Comparison of ENCODE assay signal across 1 cellular context in genomic region chr6:157732416-157733161, GRCh38.
A peak's percentile ranks its signal among the peaks of the same experiment; 100 is the strongest.
TF ChIP-seq lines count a peak whose summit lies in the region.

No MANE protein-coding gene starts in this region.

TF ChIP-seq in HepG2, 621 proteins besides CTCF, POLR2A, EP300 and RAD21 (continued from another document and continues in another):
- TF ChIP-seq ZBTB26 (CRISPR knock-in tag; IDR thresholded peaks at IDR 0.05; ENCODE audit: borderline replicate concordance) (no peak), HOXA3 (CRISPR knock-in tag; IDR thresholded peaks at IDR 0.05) (peak; percentile 36; the same call in 1 of the 2 replicates), ETV5 (CRISPR knock-in tag; IDR thresholded peaks at IDR 0.05; ENCODE audit: borderline replicate concordance) (peak; percentile 45; the same call in 1 of the 2 replicates), HOXA5 (CRISPR knock-in tag; IDR thresholded peaks at IDR 0.05) (0 out of 2 replicates have a peak, but pooled peaks have one; percentile 38), MAFF (IDR thresholded peaks at IDR 0.05; ENCODE audit: low read depth, low read length) (peak; percentile 60), NFE2L1 (CRISPR knock-in tag; IDR thresholded peaks at IDR 0.05; ENCODE audit: borderline replicate concordance) (no peak), FOXJ3 (CRISPR knock-in tag; IDR thresholded peaks at IDR 0.05; ENCODE audit: borderline replicate concordance) (peak; percentile 91), ARHGAP35 (CRISPR knock-in tag; IDR thresholded peaks at IDR 0.05; ENCODE audit: borderline replicate concordance) (no peak), STAT6 (CRISPR knock-in tag; IDR thresholded peaks at IDR 0.05; ENCODE audit: borderline replicate concordance) (0 out of 2 replicates have a peak, but pooled peaks have one; percentile 30), CBX5 (CRISPR knock-in tag; IDR thresholded peaks at IDR 0.05; ENCODE audit: borderline replicate concordance) (peak; percentile 70; the same call in 1 of the 2 replicates), IKZF4 (CRISPR knock-in tag; IDR thresholded peaks at IDR 0.05; ENCODE audit: borderline replicate concordance, low read depth, not compliant biosample characterization) (no peak), ZNF446 (CRISPR knock-in tag; IDR thresholded peaks at IDR 0.05) (no peak), FOXK2 (IDR thresholded peaks at IDR 0.05) (peak; percentile 38; the same call in 1 of the 2 replicates), ZSCAN25 (CRISPR knock-in tag; IDR thresholded peaks at IDR 0.05) (no peak), HBP1 (CRISPR knock-in tag; IDR thresholded peaks at IDR 0.05; ENCODE audit: low read depth) (0 out of 2 replicates have a peak, but pooled peaks have one; percentile 31), ZBTB4 (CRISPR knock-in tag; IDR thresholded peaks at IDR 0.05; ENCODE audit: borderline replicate concordance) (no peak), ATF7 (IDR thresholded peaks at IDR 0.05) (peak; percentile 6; the same call in 1 of the 2 replicates), ATF7 (CRISPR knock-in tag; IDR thresholded peaks at IDR 0.05) (no peak), TBL1XR1 (IDR thresholded peaks at IDR 0.05; ENCODE audit: borderline replicate concordance, low read length, partially characterized antibody) (no peak), GLMP (CRISPR knock-in tag; IDR thresholded peaks at IDR 0.05; ENCODE audit: borderline replicate concordance) (no peak), ZNF746 (CRISPR knock-in tag; IDR thresholded peaks at IDR 0.05) (no peak), AHDC1 (CRISPR knock-in tag; IDR thresholded peaks at IDR 0.05; ENCODE audit: borderline replicate concordance) (peak; percentile 85; the same call in 1 of the 2 replicates), ZNF580 (CRISPR knock-in tag; IDR thresholded peaks at IDR 0.05; ENCODE audit: borderline replicate concordance, low read depth) (0 out of 2 replicates have a peak, but pooled peaks have one; percentile 17), ZMYM2 (CRISPR knock-in tag; IDR thresholded peaks at IDR 0.05) (peak; percentile 69), ZFX (CRISPR knock-in tag; IDR thresholded peaks at IDR 0.05; ENCODE audit: low read depth) (peak; percentile 23; the same call in 1 of the 2 replicates), RCOR2 (CRISPR knock-in tag; IDR thresholded peaks at IDR 0.05) (peak; percentile 52; the same call in 1 of the 2 replicates)
- TF ChIP-seq, protein P1, sequence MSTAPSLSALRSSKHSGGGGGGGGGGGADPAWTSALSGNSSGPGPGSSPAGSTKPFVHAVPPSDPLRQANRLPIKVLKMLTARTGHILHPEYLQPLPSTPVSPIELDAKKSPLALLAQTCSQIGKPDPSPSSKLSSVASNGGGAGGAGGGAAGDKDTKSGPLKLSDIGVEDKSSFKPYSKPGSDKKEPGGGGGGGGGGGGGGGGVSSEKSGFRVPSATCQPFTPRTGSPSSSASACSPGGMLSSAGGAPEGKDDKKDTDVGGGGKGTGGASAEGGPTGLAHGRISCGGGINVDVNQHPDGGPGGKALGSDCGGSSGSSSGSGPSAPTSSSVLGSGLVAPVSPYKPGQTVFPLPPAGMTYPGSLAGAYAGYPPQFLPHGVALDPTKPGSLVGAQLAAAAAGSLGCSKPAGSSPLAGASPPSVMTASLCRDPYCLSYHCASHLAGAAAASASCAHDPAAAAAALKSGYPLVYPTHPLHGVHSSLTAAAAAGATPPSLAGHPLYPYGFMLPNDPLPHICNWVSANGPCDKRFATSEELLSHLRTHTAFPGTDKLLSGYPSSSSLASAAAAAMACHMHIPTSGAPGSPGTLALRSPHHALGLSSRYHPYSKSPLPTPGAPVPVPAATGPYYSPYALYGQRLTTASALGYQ (CRISPR knock-in tag; IDR thresholded peaks at IDR 0.05): 0 out of 2 replicates have a peak, but pooled peaks have one; percentile 21
- TF ChIP-seq, protein P2, sequence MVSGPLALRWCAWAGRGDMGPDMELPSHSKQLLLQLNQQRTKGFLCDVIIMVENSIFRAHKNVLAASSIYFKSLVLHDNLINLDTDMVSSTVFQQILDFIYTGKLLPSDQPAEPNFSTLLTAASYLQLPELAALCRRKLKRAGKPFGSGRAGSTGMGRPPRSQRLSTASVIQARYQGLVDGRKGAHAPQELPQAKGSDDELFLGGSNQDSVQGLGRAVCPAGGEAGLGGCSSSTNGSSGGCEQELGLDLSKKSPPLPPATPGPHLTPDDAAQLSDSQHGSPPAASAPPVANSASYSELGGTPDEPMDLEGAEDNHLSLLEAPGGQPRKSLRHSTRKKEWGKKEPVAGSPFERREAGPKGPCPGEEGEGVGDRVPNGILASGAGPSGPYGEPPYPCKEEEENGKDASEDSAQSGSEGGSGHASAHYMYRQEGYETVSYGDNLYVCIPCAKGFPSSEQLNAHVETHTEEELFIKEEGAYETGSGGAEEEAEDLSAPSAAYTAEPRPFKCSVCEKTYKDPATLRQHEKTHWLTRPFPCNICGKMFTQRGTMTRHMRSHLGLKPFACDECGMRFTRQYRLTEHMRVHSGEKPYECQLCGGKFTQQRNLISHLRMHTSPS (CRISPR knock-in tag; IDR thresholded peaks at IDR 0.05; ENCODE audit: low read depth): peak; percentile 94
- TF ChIP-seq, protein P3, sequence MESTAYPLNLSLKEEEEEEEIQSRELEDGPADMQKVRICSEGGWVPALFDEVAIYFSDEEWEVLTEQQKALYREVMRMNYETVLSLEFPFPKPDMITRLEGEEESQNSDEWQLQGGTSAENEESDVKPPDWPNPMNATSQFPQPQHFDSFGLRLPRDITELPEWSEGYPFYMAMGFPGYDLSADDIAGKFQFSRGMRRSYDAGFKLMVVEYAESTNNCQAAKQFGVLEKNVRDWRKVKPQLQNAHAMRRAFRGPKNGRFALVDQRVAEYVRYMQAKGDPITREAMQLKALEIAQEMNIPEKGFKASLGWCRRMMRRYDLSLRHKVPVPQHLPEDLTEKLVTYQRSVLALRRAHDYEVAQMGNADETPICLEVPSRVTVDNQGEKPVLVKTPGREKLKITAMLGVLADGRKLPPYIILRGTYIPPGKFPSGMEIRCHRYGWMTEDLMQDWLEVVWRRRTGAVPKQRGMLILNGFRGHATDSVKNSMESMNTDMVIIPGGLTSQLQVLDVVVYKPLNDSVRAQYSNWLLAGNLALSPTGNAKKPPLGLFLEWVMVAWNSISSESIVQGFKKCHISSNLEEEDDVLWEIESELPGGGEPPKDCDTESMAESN (CRISPR knock-in tag; conservative IDR thresholded peaks at IDR 0.05): 0 out of 2 replicates have a peak, but pooled peaks have one; percentile 43
